ENCODE assay signal across 2 cellular contexts in the genomic region with DNA sequence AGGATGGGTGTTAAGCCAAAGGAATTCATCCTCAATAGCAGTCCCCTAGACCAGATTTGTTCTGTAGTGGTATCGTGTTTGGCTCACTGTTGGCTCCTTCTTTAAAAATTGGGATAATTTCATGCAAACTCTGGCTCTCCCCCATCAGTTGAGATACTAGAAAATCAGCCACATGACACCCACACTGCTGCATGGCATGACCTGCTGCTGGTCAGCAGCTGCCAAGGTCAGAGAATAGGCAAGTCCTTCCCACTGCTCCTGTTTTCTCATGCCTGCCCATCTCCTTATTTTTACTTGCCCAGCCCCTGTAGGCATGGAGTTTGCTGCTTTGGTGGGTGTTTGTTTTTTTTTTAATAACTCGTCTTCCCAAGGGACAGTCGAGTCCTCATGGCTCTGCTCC.
TF ChIP-seq lines count a peak whose summit lies in the region.

No MANE protein-coding gene starts in this region.

TF ChIP-seq in GM23338, 12 proteins besides CTCF, POLR2A, EP300 and RAD21 (continued from another document):
- TF ChIP-seq EZH2 (IDR thresholded peaks at IDR 0.05; ENCODE audit: low read depth, unreplicated experiment) (no peak), REST (IDR thresholded peaks at IDR 0.05; ENCODE audit: unreplicated experiment) (no peak), CREB1 (CRISPR knock-in tag; IDR thresholded peaks at IDR 0.05; ENCODE audit: low read depth) (no peak), ZNF331 (CRISPR knock-in tag; IDR thresholded peaks at IDR 0.05; ENCODE audit: low read depth) (no peak), ZNF462 (CRISPR knock-in tag; IDR thresholded peaks at IDR 0.05) (no peak), NANOG (IDR thresholded peaks at IDR 0.05; ENCODE audit: borderline replicate concordance) (no peak), EZH2phosphoT487 (IDR thresholded peaks at IDR 0.05; ENCODE audit: unreplicated experiment) (no peak), STAT1 (IDR thresholded peaks at IDR 0.05; ENCODE audit: unreplicated experiment) (no peak), ETS1 (IDR thresholded peaks at IDR 0.05) (no peak), ZNF114 (CRISPR knock-in tag; IDR thresholded peaks at IDR 0.05) (no peak)
TF ChIP-seq in GM23338: peak in this region for 0.

TF ChIP-seq in SK-N-SH, 30 proteins besides CTCF, POLR2A, EP300 and RAD21:
- TF ChIP-seq, protein P1, sequence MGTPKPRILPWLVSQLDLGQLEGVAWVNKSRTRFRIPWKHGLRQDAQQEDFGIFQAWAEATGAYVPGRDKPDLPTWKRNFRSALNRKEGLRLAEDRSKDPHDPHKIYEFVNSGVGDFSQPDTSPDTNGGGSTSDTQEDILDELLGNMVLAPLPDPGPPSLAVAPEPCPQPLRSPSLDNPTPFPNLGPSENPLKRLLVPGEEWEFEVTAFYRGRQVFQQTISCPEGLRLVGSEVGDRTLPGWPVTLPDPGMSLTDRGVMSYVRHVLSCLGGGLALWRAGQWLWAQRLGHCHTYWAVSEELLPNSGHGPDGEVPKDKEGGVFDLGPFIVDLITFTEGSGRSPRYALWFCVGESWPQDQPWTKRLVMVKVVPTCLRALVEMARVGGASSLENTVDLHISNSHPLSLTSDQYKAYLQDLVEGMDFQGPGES (IDR thresholded peaks at IDR 0.05; ENCODE audit: low read depth, low read length), result no peak
- TF ChIP-seq, protein P2, sequence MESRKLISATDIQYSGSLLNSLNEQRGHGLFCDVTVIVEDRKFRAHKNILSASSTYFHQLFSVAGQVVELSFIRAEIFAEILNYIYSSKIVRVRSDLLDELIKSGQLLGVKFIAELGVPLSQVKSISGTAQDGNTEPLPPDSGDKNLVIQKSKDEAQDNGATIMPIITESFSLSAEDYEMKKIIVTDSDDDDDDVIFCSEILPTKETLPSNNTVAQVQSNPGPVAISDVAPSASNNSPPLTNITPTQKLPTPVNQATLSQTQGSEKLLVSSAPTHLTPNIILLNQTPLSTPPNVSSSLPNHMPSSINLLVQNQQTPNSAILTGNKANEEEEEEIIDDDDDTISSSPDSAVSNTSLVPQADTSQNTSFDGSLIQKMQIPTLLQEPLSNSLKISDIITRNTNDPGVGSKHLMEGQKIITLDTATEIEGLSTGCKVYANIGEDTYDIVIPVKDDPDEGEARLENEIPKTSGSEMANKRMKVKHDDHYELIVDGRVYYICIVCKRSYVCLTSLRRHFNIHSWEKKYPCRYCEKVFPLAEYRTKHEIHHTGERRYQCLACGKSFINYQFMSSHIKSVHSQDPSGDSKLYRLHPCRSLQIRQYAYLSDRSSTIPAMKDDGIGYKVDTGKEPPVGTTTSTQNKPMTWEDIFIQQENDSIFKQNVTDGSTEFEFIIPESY (IDR thresholded peaks at IDR 0.05; ENCODE audit: borderline replicate concordance, low read depth), result no peak
- TF ChIP-seq, protein P3, sequence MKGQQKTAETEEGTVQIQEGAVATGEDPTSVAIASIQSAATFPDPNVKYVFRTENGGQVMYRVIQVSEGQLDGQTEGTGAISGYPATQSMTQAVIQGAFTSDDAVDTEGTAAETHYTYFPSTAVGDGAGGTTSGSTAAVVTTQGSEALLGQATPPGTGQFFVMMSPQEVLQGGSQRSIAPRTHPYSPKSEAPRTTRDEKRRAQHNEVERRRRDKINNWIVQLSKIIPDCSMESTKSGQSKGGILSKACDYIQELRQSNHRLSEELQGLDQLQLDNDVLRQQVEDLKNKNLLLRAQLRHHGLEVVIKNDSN (IDR thresholded peaks at IDR 0.05; ENCODE audit: borderline replicate concordance, low read depth), result no peak
- TF ChIP-seq NFIC (IDR thresholded peaks at IDR 0.05; ENCODE audit: borderline replicate concordance) (no peak), SIN3A (IDR thresholded peaks at IDR 0.05; ENCODE audit: borderline replicate concordance, low read depth, low read length) (0 out of 2 replicates have a peak, but pooled peaks have one; percentile 23)
- TF ChIP-seq, protein P4, sequence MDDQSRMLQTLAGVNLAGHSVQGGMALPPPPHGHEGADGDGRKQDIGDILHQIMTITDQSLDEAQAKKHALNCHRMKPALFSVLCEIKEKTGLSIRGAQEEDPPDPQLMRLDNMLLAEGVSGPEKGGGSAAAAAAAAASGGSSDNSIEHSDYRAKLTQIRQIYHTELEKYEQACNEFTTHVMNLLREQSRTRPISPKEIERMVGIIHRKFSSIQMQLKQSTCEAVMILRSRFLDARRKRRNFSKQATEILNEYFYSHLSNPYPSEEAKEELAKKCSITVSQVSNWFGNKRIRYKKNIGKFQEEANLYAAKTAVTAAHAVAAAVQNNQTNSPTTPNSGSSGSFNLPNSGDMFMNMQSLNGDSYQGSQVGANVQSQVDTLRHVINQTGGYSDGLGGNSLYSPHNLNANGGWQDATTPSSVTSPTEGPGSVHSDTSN (IDR thresholded peaks at IDR 0.05), result no peak
